ENCODE assay signal across 26 cellular contexts in genomic region chr21:38721983-38722382, GRCh38.
DNase-seq lines count a peak whose midpoint lies in the region.
"Had no signal": no experiment of that assay in that cellular context is flagged by ENCODE, and none has a peak within 500 bp of the region (broad histone marks: within the 10 kb centered on the region; RNA-seq: fewer than 3 reads in every experiment).

No MANE protein-coding gene starts in this region.

- H3K27me3 Mint-ChIP-seq in activated CD4-positive, alpha-beta memory T cell treated with anti-CD3 and anti-CD28 coated beads for 36 hours, result peaks cover 1% of the 10 kb centered on the region

- CTCF ChIA-PET in activated CD4-positive, alpha-beta memory T cell treated with anti-CD3 and anti-CD28 coated beads for 36 hours (lab: Charles Lee), result interaction anchor here (0.9 kb wide), 1 partner anchor 415 kb away, joined by 3 read pairs; no protein-coding TSS in a partner anchor

- intact Hi-C loops in activated CD4-positive, alpha-beta memory T cell treated with anti-CD3 and anti-CD28 coated beads for 36 hours (cut with micrococcal nuclease), result no loop called here

- peaks cover 0 to 21% (median 15%) of the 10 kb centered on the region in 10 experiments; a peak in 14 of 20 replicates for H3K4me1 ChIP-seq in BLaER1 treated with 17β-estradiol and CSF1 and Interleukin-3, amounts not matched to agents 10 nM and 100 nM
- H3K4me1 ChIP-seq: left ventricle myocardium inferior, pancreas, right atrium auricular region, suprapubic skin had no signal

- H3K36me3 ChIP-seq in BLaER1 treated with 17β-estradiol and CSF1 and Interleukin-3, amounts not matched to agents 10 nM and 100 nM, result peaks cover 0 to 6% (median 0%) of the 10 kb centered on the region in 11 experiments; a peak in 4 of 22 replicates
- H3K36me3 ChIP-seq: left ventricle myocardium inferior, pancreas, right atrium auricular region, suprapubic skin had no signal

- DNase-seq in HCEC 1CT (peak; percentile 17), SKM-1 treated with dmso at 0.1 percent for 144 hours (lab: John Stamatoyannopoulos, UW; ENCODE audit: unreplicated experiment) (peak; percentile 41), iris pigment epithelial cell (ENCODE audit: low read depth) (peak; percentile 79), NCI-H510A (lab: John Stamatoyannopoulos, UW) (no peak), mucosa of gallbladder (ENCODE audit: low spot score) (no peak)
- DNase-seq in activated CD4-positive, alpha-beta memory T cell treated with anti-CD3 and anti-CD28 coated beads for 36 hours, result no peak
- DNase-seq: activated CD4-positive, alpha-beta T cell treated with anti-CD3 and anti-CD28 coated beads, Interleukin-2, amount 50 U/mL, for 4 hours; activated CD8-positive, alpha-beta memory T cell treated with anti-CD3 and anti-CD28 coated beads, Interleukin-2, amount 50 U/mL, for 48 hours; activated naive CD8-positive, alpha-beta T cell treated with anti-CD3 and anti-CD28 coated beads for 36 hours; foreskin fibroblast; left ventricle myocardium inferior; NCI-H1105; NCI-H2029; NCI-H2227 treated with DMSO at 0.1 percent for 48 hours; NCI-H774; nephron progenitor cell; pancreas; stimulated activated CD4-positive, alpha-beta T cell treated with anti-CD3 and anti-CD28 coated beads, Interleukin-4, amount 100 ng/mL, for 1 hour; stimulated activated naive B cell treated with anti-CD40 and anti-IgM and Interleukin-4, amounts not matched to agents 10 μg/mL and 1 μg/mL and 100 μg/mL, for 72 hours; T-helper 9 cell had no signal

- POLR2A ChIA-PET in activated CD4-positive, alpha-beta memory T cell treated with anti-CD3 and anti-CD28 coated beads for 36 hours (lab: Charles Lee), result no interaction called here

- H3K27ac Mint-ChIP-seq in activated CD4-positive, alpha-beta memory T cell treated with anti-CD3 and anti-CD28 coated beads for 36 hours, result no peak overlapping the region
- H3K27ac Mint-ChIP-seq: activated naive CD8-positive, alpha-beta T cell treated with anti-CD3 and anti-CD28 coated beads for 36 hours; nephron progenitor cell; stimulated activated naive B cell treated with anti-CD40 and anti-IgM and Interleukin-4, amounts not matched to agents 10 μg/mL and 1 μg/mL and 100 μg/mL, for 72 hours; WTC11 had no signal

- H3K4me2 ChIP-seq in BLaER1 treated with 17β-estradiol and CSF1 and Interleukin-3, amounts not matched to agents 10 nM and 100 nM, result peak overlapping the region in 9 of 11 experiments; percentile 10 to 68 (median 28); a peak in 10 of 22 replicates
- H3K4me2 ChIP-seq: hepatocyte had no signal

- H3K27me3 ChIP-seq in BLaER1 treated with 17β-estradiol and CSF1 and Interleukin-3, amounts not matched to agents 10 nM and 100 nM, result peaks cover 10 to 21% (median 15%) of the 10 kb centered on the region in 11 experiments; a peak in 18 of 22 replicates
- H3K27me3 ChIP-seq: hepatocyte, pancreas, right atrium auricular region, suprapubic skin had no signal

- H3K4me3 Mint-ChIP-seq in activated CD4-positive, alpha-beta memory T cell treated with anti-CD3 and anti-CD28 coated beads for 36 hours, result no peak overlapping the region
- H3K4me3 Mint-ChIP-seq: activated naive CD8-positive, alpha-beta T cell treated with anti-CD3 and anti-CD28 coated beads for 36 hours; nephron progenitor cell; stimulated activated naive B cell treated with anti-CD40 and anti-IgM and Interleukin-4, amounts not matched to agents 10 μg/mL and 1 μg/mL and 100 μg/mL, for 72 hours; WTC11 had no signal

- no peak overlapping the region for H3K4me3 ChIP-seq in BLaER1 treated with 17β-estradiol and CSF1 and Interleukin-3, amounts not matched to agents 10 nM and 100 nM
- H3K4me3 ChIP-seq: hepatocyte, left ventricle myocardium inferior, pancreas, right atrium auricular region, suprapubic skin had no signal

- peaks cover 2% of the 10 kb centered on the region for H3K36me3 Mint-ChIP-seq in activated CD4-positive, alpha-beta memory T cell treated with anti-CD3 and anti-CD28 coated beads for 36 hours
- H3K36me3 Mint-ChIP-seq: stimulated activated naive B cell treated with anti-CD40 and anti-IgM and Interleukin-4, amounts not matched to agents 10 μg/mL and 1 μg/mL and 100 μg/mL, for 72 hours had no signal

- peaks cover 20% of the 10 kb centered on the region for H3K9me3 Mint-ChIP-seq in activated CD4-positive, alpha-beta memory T cell treated with anti-CD3 and anti-CD28 coated beads for 36 hours

- H3K4me1 Mint-ChIP-seq in activated CD4-positive, alpha-beta memory T cell treated with anti-CD3 and anti-CD28 coated beads for 36 hours (ENCODE audit: low read depth), result no peaks in the 10 kb centered on the region
- H3K4me1 Mint-ChIP-seq: activated naive CD8-positive, alpha-beta T cell treated with anti-CD3 and anti-CD28 coated beads for 36 hours; stimulated activated naive B cell treated with anti-CD40 and anti-IgM and Interleukin-4, amounts not matched to agents 10 μg/mL and 1 μg/mL and 100 μg/mL, for 72 hours had no signal

- H3K9me3 ChIP-seq in BLaER1 treated with 17β-estradiol and CSF1 and Interleukin-3, amounts not matched to agents 10 nM and 100 nM (replicated peaks in 1 of 11), result peaks cover 31 to 48% (median 40%) of the 10 kb centered on the region in 11 experiments
- H3K9me3 ChIP-seq: pancreas had no signal

- no peak overlapping the region for H3K27ac ChIP-seq in BLaER1 treated with 17β-estradiol and CSF1 and Interleukin-3, amounts not matched to agents 10 nM and 100 nM
- H3K27ac ChIP-seq: epithelial cell of prostate, hepatocyte, left ventricle myocardium inferior, pancreas, right atrium auricular region, suprapubic skin had no signal

- no peak overlapping the region for H3K9ac ChIP-seq in BLaER1 treated with 17β-estradiol and CSF1 and Interleukin-3, amounts not matched to agents 10 nM and 100 nM

- no peaks in the 10 kb centered on the region for H4K20me1 ChIP-seq in BLaER1 treated with 17β-estradiol and CSF1 and Interleukin-3, amounts not matched to agents 10 nM and 100 nM

Comparison
In these comparisons a context has a peak if more than half of its experiments do, and no peak if none do; other contexts are left out.
1. DNase-seq: peak in HCEC 1CT (single experiment), SKM-1 treated with dmso at 0.1 percent for 144 hours (single experiment) and iris pigment epithelial cell (single experiment); none in activated CD4-positive, alpha-beta memory T cell treated with anti-CD3 and anti-CD28 coated beads for 36 hours (single experiment), NCI-H510A (single experiment) and mucosa of gallbladder (single experiment).